In genomic region chr1:43980255-43981134, GRCh38 we compare ENCODE assay signal across 8 cellular contexts. TPM values are rescaled to one million over a fixed set of nuclear protein-coding genes. Genes with fewer than 3 reads are reported as not detected.
DNase-seq lines count a peak whose midpoint lies in the region; ATAC-seq and TF ChIP-seq lines count a peak whose summit lies in the region.

No MANE protein-coding gene starts in this region.

- H3K36me3 Mint-ChIP-seq in activated CD8-positive, alpha-beta memory T cell treated with anti-CD3 and anti-CD28 coated beads, Interleukin-2, amount 10 ng/mL, durations not matched to agents 7 days and 5 days: peaks cover 17% of the 10 kb centered on the region
- peaks cover 54% of the 10 kb centered on the region for H3K36me3 Mint-ChIP-seq in activated T-helper 17 cell treated with anti-CD3 and anti-CD28 coated beads, Interleukin-2, amount 50 U/mL, for 72 hours (ENCODE audit: low read depth)

- no peak for DNase-seq in activated CD8-positive, alpha-beta memory T cell treated with anti-CD3 and anti-CD28 coated beads, Interleukin-2, amount 10 ng/mL, durations not matched to agents 7 days and 5 days
- no peak for DNase-seq in activated CD8-positive, alpha-beta memory T cell treated with anti-CD3 and anti-CD28 coated beads, Interleukin-2, amount 50 U/mL, for 48 hours
- DNase-seq in iris pigment epithelial cell (ENCODE audit: low read depth): peak; percentile 69
- DNase-seq in tibial artery: no peak
- no peak for DNase-seq in islet precursor cell
- no peak for DNase-seq in amygdala (lab: John Stamatoyannopoulos, UW)

- no peaks in the 10 kb centered on the region for H3K27me3 ChIP-seq in tibial artery

- H3K9me3 Mint-ChIP-seq in activated CD8-positive, alpha-beta memory T cell treated with anti-CD3 and anti-CD28 coated beads, Interleukin-2, amount 10 ng/mL, durations not matched to agents 7 days and 5 days (ENCODE audit: low read depth): no peaks in the 10 kb centered on the region
- no peaks in the 10 kb centered on the region for H3K9me3 Mint-ChIP-seq in activated T-helper 17 cell treated with anti-CD3 and anti-CD28 coated beads, Interleukin-2, amount 50 U/mL, for 72 hours

- CTCF ChIA-PET in activated CD8-positive, alpha-beta memory T cell treated with anti-CD3 and anti-CD28 coated beads, Interleukin-2, amount 10 ng/mL, durations not matched to agents 7 days and 5 days (lab: Charles Lee): interaction anchor here (0.5 kb wide), 1 partner anchor 325 kb away, joined by 3 read pairs; no protein-coding TSS in a partner anchor

- H3K27ac ChIP-seq in tibial artery: peak overlapping the region; percentile 63 to 74

- H3K27ac Mint-ChIP-seq in activated CD8-positive, alpha-beta memory T cell treated with anti-CD3 and anti-CD28 coated beads, Interleukin-2, amount 10 ng/mL, durations not matched to agents 7 days and 5 days: no peak overlapping the region
- H3K27ac Mint-ChIP-seq in activated T-helper 17 cell treated with anti-CD3 and anti-CD28 coated beads, Interleukin-2, amount 50 U/mL, for 72 hours: peak overlapping the region; percentile 40

- TF ChIP-seq CTCF in tibial artery (IDR thresholded peaks at IDR 0.05): no peak

- peaks cover 0 to 48% (median 37%) of the 10 kb centered on the region in 4 donors for H3K4me1 ChIP-seq in tibial artery

- H3K9me3 ChIP-seq in tibial artery: no peaks in the 10 kb centered on the region

- peaks cover 42% of the 10 kb centered on the region for H3K4me1 Mint-ChIP-seq in activated CD8-positive, alpha-beta memory T cell treated with anti-CD3 and anti-CD28 coated beads, Interleukin-2, amount 10 ng/mL, durations not matched to agents 7 days and 5 days
- H3K4me1 Mint-ChIP-seq in activated T-helper 17 cell treated with anti-CD3 and anti-CD28 coated beads, Interleukin-2, amount 50 U/mL, for 72 hours: peaks cover 40% of the 10 kb centered on the region

- H3K4me3 ChIP-seq in tibial artery: peak overlapping the region; percentile 64 to 93

- ATAC-seq in activated CD8-positive, alpha-beta memory T cell treated with anti-CD3 and anti-CD28 coated beads, Interleukin-2, amount 10 ng/mL, durations not matched to agents 7 days and 5 days: no peak
- no peak for ATAC-seq in activated T-helper 17 cell treated with anti-CD3 and anti-CD28 coated beads, Interleukin-2, amount 50 U/mL, for 72 hours (replicated peaks)
- no peak for ATAC-seq in GM21825 (IDR thresholded peaks at IDR 0.05; ENCODE audit: unreplicated experiment)

- intact Hi-C loops in tibial artery (cut with DNase I; ENCODE audit: low total_unique reads): no loop called here

- H3K4me3 Mint-ChIP-seq in activated CD8-positive, alpha-beta memory T cell treated with anti-CD3 and anti-CD28 coated beads, Interleukin-2, amount 10 ng/mL, durations not matched to agents 7 days and 5 days: peak overlapping the region; percentile 81
- H3K4me3 Mint-ChIP-seq in activated T-helper 17 cell treated with anti-CD3 and anti-CD28 coated beads, Interleukin-2, amount 50 U/mL, for 72 hours: peak overlapping the region; percentile 83

- no peaks in the 10 kb centered on the region for H3K27me3 Mint-ChIP-seq in activated CD8-positive, alpha-beta memory T cell treated with anti-CD3 and anti-CD28 coated beads, Interleukin-2, amount 10 ng/mL, durations not matched to agents 7 days and 5 days
- H3K27me3 Mint-ChIP-seq in activated T-helper 17 cell treated with anti-CD3 and anti-CD28 coated beads, Interleukin-2, amount 50 U/mL, for 72 hours: no peaks in the 10 kb centered on the region

- peaks cover 12 to 40% (median 21%) of the 10 kb centered on the region in 3 donors for H3K36me3 ChIP-seq in tibial artery

RNA-seq across cellular contexts. Expression of gene B4GALT2, which starts 1.5 kb away (rescaled TPM):
- total RNA-seq in activated CD8-positive, alpha-beta memory T cell treated with anti-CD3 and anti-CD28 coated beads, Interleukin-2, amount 10 ng/mL, durations not matched to agents 7 days and 5 days: 10 to 100 TPM; 20.1 to 25.5 TPM
- 10 to 100 TPM; 18.5 to 34.4 TPM for total RNA-seq in activated T-helper 17 cell treated with anti-CD3 and anti-CD28 coated beads, Interleukin-2, amount 50 U/mL, for 72 hours

RNA-seq across cellular contexts. Expression of gene ATP6V0B, which starts 5.7 kb away (rescaled TPM):
- 100 to 1,000 TPM; 108 to 139 TPM for total RNA-seq in activated CD8-positive, alpha-beta memory T cell treated with anti-CD3 and anti-CD28 coated beads, Interleukin-2, amount 10 ng/mL, durations not matched to agents 7 days and 5 days
- total RNA-seq in activated T-helper 17 cell treated with anti-CD3 and anti-CD28 coated beads, Interleukin-2, amount 50 U/mL, for 72 hours: 100 to 1,000 TPM in 1 of 2 donors, 10 to 100 TPM in 1; 80.1 to 183 TPM

RNA-seq across cellular contexts. Expression of gene DPH2, which starts 10.7 kb away (rescaled TPM):
- 10 to 100 TPM; 28.1 to 39.8 TPM for total RNA-seq in activated CD8-positive, alpha-beta memory T cell treated with anti-CD3 and anti-CD28 coated beads, Interleukin-2, amount 10 ng/mL, durations not matched to agents 7 days and 5 days
- total RNA-seq in activated T-helper 17 cell treated with anti-CD3 and anti-CD28 coated beads, Interleukin-2, amount 50 U/mL, for 72 hours: 10 to 100 TPM; 24.7 to 59.4 TPM

RNA-seq across cellular contexts. Expression of gene CCDC24, which starts 10.9 kb away (rescaled TPM):
- total RNA-seq in activated CD8-positive, alpha-beta memory T cell treated with anti-CD3 and anti-CD28 coated beads, Interleukin-2, amount 10 ng/mL, durations not matched to agents 7 days and 5 days: 1 to 10 TPM; 1.3 to 1.5 TPM
- total RNA-seq in activated T-helper 17 cell treated with anti-CD3 and anti-CD28 coated beads, Interleukin-2, amount 50 U/mL, for 72 hours: 1 to 10 TPM in 1 of 2 donors, under 1 TPM in 1; 0.95 to 2.6 TPM

RNA-seq across cellular contexts. Expression of gene IPO13, which starts 33.7 kb away (rescaled TPM):
- total RNA-seq in activated CD8-positive, alpha-beta memory T cell treated with anti-CD3 and anti-CD28 coated beads, Interleukin-2, amount 10 ng/mL, durations not matched to agents 7 days and 5 days: 10 to 100 TPM; 25.3 to 29.4 TPM
- 10 to 100 TPM in 1 of 2 donors, 1 to 10 TPM in 1; 9.4 to 26.5 TPM for total RNA-seq in activated T-helper 17 cell treated with anti-CD3 and anti-CD28 coated beads, Interleukin-2, amount 50 U/mL, for 72 hours
